1 cellular context compared by ENCODE assay signal in the genomic region with DNA sequence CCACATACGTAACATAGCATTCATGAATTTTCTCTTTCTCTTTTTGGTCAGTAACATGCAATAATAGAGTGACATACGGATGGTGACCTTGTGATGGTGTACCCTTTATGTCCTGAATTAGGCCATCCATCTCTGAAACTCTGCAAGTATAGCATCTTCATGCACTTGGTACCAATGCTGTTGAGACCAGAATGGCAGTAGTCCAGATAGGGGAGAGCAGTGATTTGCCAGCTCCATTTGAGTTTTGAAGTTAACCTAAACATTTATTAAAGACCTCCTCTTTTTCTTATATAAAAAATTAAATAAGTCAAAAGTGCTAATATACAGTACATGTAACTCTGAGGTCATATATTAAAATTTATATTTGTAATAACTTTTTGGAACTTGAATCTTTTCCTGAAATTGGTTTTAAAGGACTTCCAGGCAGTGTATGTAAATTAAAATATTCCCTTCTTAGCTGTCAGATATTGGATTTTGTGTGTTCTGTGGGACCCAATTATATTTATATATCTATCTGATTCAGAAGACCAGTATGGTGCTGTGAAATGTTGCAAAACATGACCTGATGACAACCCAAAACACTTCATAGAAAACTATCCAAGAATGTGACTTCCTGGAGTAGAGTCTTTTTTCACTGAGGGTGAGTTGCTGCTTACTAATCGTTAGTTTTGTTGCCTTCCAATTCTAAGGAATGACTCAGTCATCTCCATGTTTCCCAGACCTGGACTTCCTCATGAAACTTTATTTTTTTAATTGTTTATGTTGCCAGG.
TF ChIP-seq lines count a peak whose summit lies in the region.

No MANE protein-coding gene starts in this region.

TF ChIP-seq in GM23338, 12 proteins besides CTCF, POLR2A, EP300 and RAD21 (continued from another document):
- TF ChIP-seq, protein P1, sequence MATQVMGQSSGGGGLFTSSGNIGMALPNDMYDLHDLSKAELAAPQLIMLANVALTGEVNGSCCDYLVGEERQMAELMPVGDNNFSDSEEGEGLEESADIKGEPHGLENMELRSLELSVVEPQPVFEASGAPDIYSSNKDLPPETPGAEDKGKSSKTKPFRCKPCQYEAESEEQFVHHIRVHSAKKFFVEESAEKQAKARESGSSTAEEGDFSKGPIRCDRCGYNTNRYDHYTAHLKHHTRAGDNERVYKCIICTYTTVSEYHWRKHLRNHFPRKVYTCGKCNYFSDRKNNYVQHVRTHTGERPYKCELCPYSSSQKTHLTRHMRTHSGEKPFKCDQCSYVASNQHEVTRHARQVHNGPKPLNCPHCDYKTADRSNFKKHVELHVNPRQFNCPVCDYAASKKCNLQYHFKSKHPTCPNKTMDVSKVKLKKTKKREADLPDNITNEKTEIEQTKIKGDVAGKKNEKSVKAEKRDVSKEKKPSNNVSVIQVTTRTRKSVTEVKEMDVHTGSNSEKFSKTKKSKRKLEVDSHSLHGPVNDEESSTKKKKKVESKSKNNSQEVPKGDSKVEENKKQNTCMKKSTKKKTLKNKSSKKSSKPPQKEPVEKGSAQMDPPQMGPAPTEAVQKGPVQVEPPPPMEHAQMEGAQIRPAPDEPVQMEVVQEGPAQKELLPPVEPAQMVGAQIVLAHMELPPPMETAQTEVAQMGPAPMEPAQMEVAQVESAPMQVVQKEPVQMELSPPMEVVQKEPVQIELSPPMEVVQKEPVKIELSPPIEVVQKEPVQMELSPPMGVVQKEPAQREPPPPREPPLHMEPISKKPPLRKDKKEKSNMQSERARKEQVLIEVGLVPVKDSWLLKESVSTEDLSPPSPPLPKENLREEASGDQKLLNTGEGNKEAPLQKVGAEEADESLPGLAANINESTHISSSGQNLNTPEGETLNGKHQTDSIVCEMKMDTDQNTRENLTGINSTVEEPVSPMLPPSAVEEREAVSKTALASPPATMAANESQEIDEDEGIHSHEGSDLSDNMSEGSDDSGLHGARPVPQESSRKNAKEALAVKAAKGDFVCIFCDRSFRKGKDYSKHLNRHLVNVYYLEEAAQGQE (IDR thresholded peaks at IDR 0.05; ENCODE audit: unreplicated experiment), result no peak
- TF ChIP-seq EZH2phosphoT487 (IDR thresholded peaks at IDR 0.05; ENCODE audit: unreplicated experiment) (no peak), JUNB (IDR thresholded peaks at IDR 0.05; ENCODE audit: unreplicated experiment) (no peak), EZH2 (IDR thresholded peaks at IDR 0.05; ENCODE audit: low read depth, unreplicated experiment) (no peak), ZNF331 (CRISPR knock-in tag; IDR thresholded peaks at IDR 0.05; ENCODE audit: low read depth) (no peak), STAT1 (IDR thresholded peaks at IDR 0.05; ENCODE audit: unreplicated experiment) (no peak)
